17 cellular contexts compared by ENCODE assay signal in genomic region chr1:41894778-41895483, GRCh38. TPM values are rescaled to one million over a fixed set of nuclear protein-coding genes. Genes with fewer than 3 reads are reported as not detected.
A peak's percentile ranks its signal among the peaks of the same experiment; 100 is the strongest.
DNase-seq lines count a peak whose midpoint lies in the region; ATAC-seq and TF ChIP-seq lines count a peak whose summit lies in the region.
"Had no signal": no experiment of that assay in that cellular context is flagged by ENCODE, and none has a peak within 500 bp of the region (broad histone marks: within the 10 kb centered on the region; RNA-seq: fewer than 3 reads in every experiment).

No MANE protein-coding gene starts in this region.

- DNase-seq in activated CD8-positive, alpha-beta memory T cell treated with anti-CD3 and anti-CD28 coated beads, Interleukin-2, amount 10 ng/mL, durations not matched to agents 7 days and 5 days: no peak
- no peak for DNase-seq in activated CD8-positive, alpha-beta memory T cell treated with anti-CD3 and anti-CD28 coated beads for 24 hours
- DNase-seq in NOMO-1 treated with DMSO at 0.1 percent for 48 hours (lab: John Stamatoyannopoulos, UW; ENCODE audit: unreplicated experiment): peak; percentile 58
- no peak for DNase-seq in central memory CD8-positive, alpha-beta T cell (ENCODE audit: low spot score in 2 of 2)
- DNase-seq in gastrocnemius medialis: no peak
- no peak for DNase-seq in NCI-H510A treated with DMSO at 0.1 percent for 48 hours (lab: John Stamatoyannopoulos, UW)
- no peak for DNase-seq in NCI-H128 (lab: John Stamatoyannopoulos, UW; ENCODE audit: unreplicated experiment)
- DNase-seq: activated naive CD4-positive, alpha-beta T cell treated with anti-CD3 and anti-CD28 coated beads, Interleukin-2, amount 50 U/mL, for 16 hours; endodermal cell; mesendoderm; NCI-H187; NCI-H526 treated with DMSO at 0.1 percent for 48 hours; nucleus accumbens; Right ventricle myocardium superior; stimulated activated naive CD4-positive, alpha-beta T cell treated with Interleukin-2 at 50 U/mL for 16 hours had no signal

- no peak for TF ChIP-seq POLR2A in gastrocnemius medialis (IDR thresholded peaks at IDR 0.05)

- in situ Hi-C loops in gastrocnemius medialis (cut with MboI; ENCODE audit: low sequenced_read_pairs in 4 of 4): no loop called here

- TF ChIP-seq CTCF in gastrocnemius medialis (IDR thresholded peaks at IDR 0.05 in 4 of 5, conservative IDR thresholded peaks at IDR 0.05 in 1 of 5): no peak

- H3K36me3 ChIP-seq in gastrocnemius medialis: no peaks in the 10 kb centered on the region

- H3K27ac Mint-ChIP-seq in activated CD8-positive, alpha-beta memory T cell treated with anti-CD3 and anti-CD28 coated beads, Interleukin-2, amount 10 ng/mL, durations not matched to agents 7 days and 5 days: peak overlapping the region; percentile 81
- peak overlapping the region; percentile 45 for H3K27ac Mint-ChIP-seq in central memory CD8-positive, alpha-beta T cell (ENCODE audit: low read depth)
- H3K27ac Mint-ChIP-seq: endodermal cell, IgD-negative memory B cell had no signal

- no peaks in the 10 kb centered on the region for H3K27me3 ChIP-seq in gastrocnemius medialis

- no peaks in the 10 kb centered on the region for H3K27me3 Mint-ChIP-seq in activated CD8-positive, alpha-beta memory T cell treated with anti-CD3 and anti-CD28 coated beads, Interleukin-2, amount 10 ng/mL, durations not matched to agents 7 days and 5 days
- no peaks in the 10 kb centered on the region for H3K27me3 Mint-ChIP-seq in central memory CD8-positive, alpha-beta T cell
- H3K27me3 Mint-ChIP-seq: IgD-negative memory B cell had no signal

- intact Hi-C loops in gastrocnemius medialis (cut with DNase I; ENCODE audit: low total_unique reads): loop anchor here (5.0 kb wide), 1 partner anchor 62 kb away; no protein-coding TSS in a partner anchor

- no peaks in the 10 kb centered on the region for H3K9me3 Mint-ChIP-seq in activated CD8-positive, alpha-beta memory T cell treated with anti-CD3 and anti-CD28 coated beads, Interleukin-2, amount 10 ng/mL, durations not matched to agents 7 days and 5 days (ENCODE audit: low read depth)
- H3K9me3 Mint-ChIP-seq in central memory CD8-positive, alpha-beta T cell: no peaks in the 10 kb centered on the region
- H3K9me3 Mint-ChIP-seq: endodermal cell, IgD-negative memory B cell had no signal

- H3K27ac ChIP-seq in gastrocnemius medialis: peak overlapping the region; percentile 48 to 75 (median 68)

- H3K4me3 Mint-ChIP-seq in activated CD8-positive, alpha-beta memory T cell treated with anti-CD3 and anti-CD28 coated beads, Interleukin-2, amount 10 ng/mL, durations not matched to agents 7 days and 5 days: peak overlapping the region; percentile 7
- H3K4me3 Mint-ChIP-seq in central memory CD8-positive, alpha-beta T cell: peak overlapping the region; percentile 14
- H3K4me3 Mint-ChIP-seq: endodermal cell, IgD-negative memory B cell had no signal

- H3K9me3 ChIP-seq in gastrocnemius medialis: no peaks in the 10 kb centered on the region

- peaks cover 83% of the 10 kb centered on the region for H3K4me1 Mint-ChIP-seq in activated CD8-positive, alpha-beta memory T cell treated with anti-CD3 and anti-CD28 coated beads, Interleukin-2, amount 10 ng/mL, durations not matched to agents 7 days and 5 days
- peaks cover 72% of the 10 kb centered on the region for H3K4me1 Mint-ChIP-seq in central memory CD8-positive, alpha-beta T cell
- H3K4me1 Mint-ChIP-seq: endodermal cell had no signal

- CTCF ChIA-PET in activated CD8-positive, alpha-beta memory T cell treated with anti-CD3 and anti-CD28 coated beads, Interleukin-2, amount 10 ng/mL, durations not matched to agents 7 days and 5 days (lab: Charles Lee): interaction anchor here (1.0 to 5.8 kb wide), 5 partner anchors 8 to 86 kb away, joined by 3 to 107 read pairs (median 3); partner anchors contain the start of gene HIVEP3

- H3K4me1 ChIP-seq in gastrocnemius medialis: peaks cover 56 to 59% of the 10 kb centered on the region in 2 donors

- no peak overlapping the region for H3K4me3 ChIP-seq in gastrocnemius medialis

- peaks cover 1% of the 10 kb centered on the region for H3K36me3 Mint-ChIP-seq in activated CD8-positive, alpha-beta memory T cell treated with anti-CD3 and anti-CD28 coated beads, Interleukin-2, amount 10 ng/mL, durations not matched to agents 7 days and 5 days
- H3K36me3 Mint-ChIP-seq in central memory CD8-positive, alpha-beta T cell (ENCODE audit: insufficient read depth): peaks cover 9% of the 10 kb centered on the region
- H3K36me3 Mint-ChIP-seq: IgD-negative memory B cell had no signal

- no peak for ATAC-seq in activated CD8-positive, alpha-beta memory T cell treated with anti-CD3 and anti-CD28 coated beads, Interleukin-2, amount 10 ng/mL, durations not matched to agents 7 days and 5 days
- no peak for ATAC-seq in central memory CD8-positive, alpha-beta T cell (replicated peaks; ENCODE audit: extremely low read depth, poor library complexity, severe bottlenecking)
- ATAC-seq in gastrocnemius medialis: no peak
- no peak for ATAC-seq in HG02981 (IDR thresholded peaks at IDR 0.05; ENCODE audit: unreplicated experiment)

RNA-seq across cellular contexts. Expression of gene HIVEP3, which starts 23.8 kb away (rescaled TPM):
- 10 to 100 TPM; 15.1 to 18.1 TPM for total RNA-seq in activated CD8-positive, alpha-beta memory T cell treated with anti-CD3 and anti-CD28 coated beads, Interleukin-2, amount 10 ng/mL, durations not matched to agents 7 days and 5 days
- total RNA-seq in gastrocnemius medialis: 1 to 10 TPM in 2 of 4 donors, under 1 TPM in 2; 0.80 to 1.8 (median 1.3) TPM

Comparison
In these comparisons a context has a peak if more than half of its experiments do, and no peak if none do; other contexts are left out.
1. RNA of gene HIVEP3, which starts 23.8 kb away (total RNA-seq): 15.1 to 18.1 TPM in activated CD8-positive, alpha-beta memory T cell treated with anti-CD3 and anti-CD28 coated beads, Interleukin-2, amount 10 ng/mL, durations not matched to agents 7 days and 5 days; 0.80 to 1.8 TPM in gastrocnemius medialis; every median in the first group is over 4 times any median in the second.